ENCODE assay signal across 1 cellular context in the genomic region with DNA sequence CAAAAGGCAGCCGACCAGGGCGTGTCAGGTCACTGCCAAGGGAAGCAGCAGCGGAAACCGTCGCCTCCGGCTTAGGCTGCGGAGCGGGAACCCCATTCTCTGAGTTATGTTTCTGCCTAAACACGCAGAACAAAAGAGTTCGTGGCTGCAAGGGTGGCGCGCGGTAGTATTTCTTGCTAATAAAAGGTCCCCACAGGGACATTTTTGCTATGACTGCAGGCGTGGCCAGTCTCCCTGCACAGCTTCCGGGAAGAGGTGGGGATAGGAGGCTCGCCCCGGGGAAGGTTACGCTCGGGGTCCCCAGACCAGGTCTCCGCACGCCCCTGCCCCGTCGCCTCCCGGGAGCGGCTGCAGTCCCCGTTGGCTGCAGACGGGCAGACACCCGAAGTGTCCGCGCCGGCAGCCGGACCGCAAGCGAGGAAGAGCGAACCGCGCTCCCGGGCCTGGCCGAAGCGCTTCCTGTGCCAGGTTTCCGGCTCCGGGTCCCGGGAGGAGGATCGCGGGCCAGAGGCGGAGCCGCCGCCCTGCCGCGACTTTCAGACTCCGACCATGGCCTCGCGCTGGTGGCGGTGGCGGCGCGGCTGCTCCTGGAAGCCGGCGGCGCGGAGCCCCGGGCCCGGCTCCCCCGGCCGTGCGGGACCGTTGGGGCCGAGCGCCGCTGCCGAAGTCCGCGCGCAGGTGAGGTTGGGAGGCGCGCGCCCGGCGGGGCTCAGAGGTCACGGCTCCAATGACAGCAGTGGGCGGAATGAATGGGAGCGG.
TF ChIP-seq lines count a peak whose summit lies in the region.

A gene with protein sequence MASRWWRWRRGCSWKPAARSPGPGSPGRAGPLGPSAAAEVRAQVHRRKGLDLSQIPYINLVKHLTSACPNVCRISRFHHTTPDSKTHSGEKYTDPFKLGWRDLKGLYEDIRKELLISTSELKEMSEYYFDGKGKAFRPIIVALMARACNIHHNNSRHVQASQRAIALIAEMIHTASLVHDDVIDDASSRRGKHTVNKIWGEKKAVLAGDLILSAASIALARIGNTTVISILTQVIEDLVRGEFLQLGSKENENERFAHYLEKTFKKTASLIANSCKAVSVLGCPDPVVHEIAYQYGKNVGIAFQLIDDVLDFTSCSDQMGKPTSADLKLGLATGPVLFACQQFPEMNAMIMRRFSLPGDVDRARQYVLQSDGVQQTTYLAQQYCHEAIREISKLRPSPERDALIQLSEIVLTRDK (plus strand): TSS at position 539 of the 759 bp plus-strand sequence. CDS start 11 bp downstream, at position 550.

TF ChIP-seq in HepG2, 621 proteins besides CTCF, POLR2A, EP300 and RAD21 (continued from another document and continues in another):
- TF ChIP-seq, protein P1, sequence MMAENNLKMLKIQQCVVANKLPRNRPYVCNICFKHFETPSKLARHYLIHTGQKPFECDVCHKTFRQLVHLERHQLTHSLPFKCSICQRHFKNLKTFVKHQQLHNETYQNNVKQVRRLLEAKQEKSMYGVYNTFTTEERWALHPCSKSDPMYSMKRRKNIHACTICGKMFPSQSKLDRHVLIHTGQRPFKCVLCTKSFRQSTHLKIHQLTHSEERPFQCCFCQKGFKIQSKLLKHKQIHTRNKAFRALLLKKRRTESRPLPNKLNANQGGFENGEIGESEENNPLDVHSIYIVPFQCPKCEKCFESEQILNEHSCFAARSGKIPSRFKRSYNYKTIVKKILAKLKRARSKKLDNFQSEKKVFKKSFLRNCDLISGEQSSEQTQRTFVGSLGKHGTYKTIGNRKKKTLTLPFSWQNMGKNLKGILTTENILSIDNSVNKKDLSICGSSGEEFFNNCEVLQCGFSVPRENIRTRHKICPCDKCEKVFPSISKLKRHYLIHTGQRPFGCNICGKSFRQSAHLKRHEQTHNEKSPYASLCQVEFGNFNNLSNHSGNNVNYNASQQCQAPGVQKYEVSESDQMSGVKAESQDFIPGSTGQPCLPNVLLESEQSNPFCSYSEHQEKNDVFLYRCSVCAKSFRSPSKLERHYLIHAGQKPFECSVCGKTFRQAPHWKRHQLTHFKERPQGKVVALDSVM (CRISPR knock-in tag; IDR thresholded peaks at IDR 0.05): no peak
- TF ChIP-seq SNAPC2 (CRISPR knock-in tag; IDR thresholded peaks at IDR 0.05) (no peak), ZNF703 (CRISPR knock-in tag; IDR thresholded peaks at IDR 0.05; ENCODE audit: borderline replicate concordance) (no peak), ZNF10 (CRISPR knock-in tag; IDR thresholded peaks at IDR 0.05; ENCODE audit: borderline replicate concordance, low read depth) (no peak), ZNF343 (CRISPR knock-in tag; IDR thresholded peaks at IDR 0.05) (no peak), NFIC (IDR thresholded peaks at IDR 0.05; ENCODE audit: low read length) (no peak), ZNF121 (CRISPR knock-in tag; IDR thresholded peaks at IDR 0.05) (no peak), HIVEP1 (CRISPR knock-in tag; IDR thresholded peaks at IDR 0.05) (no peak), MZF1 (CRISPR knock-in tag; IDR thresholded peaks at IDR 0.05; ENCODE audit: borderline replicate concordance) (no peak), JARID2 (CRISPR knock-in tag; IDR thresholded peaks at IDR 0.05; ENCODE audit: insufficient replicate concordance) (no peak), DPF2 (CRISPR knock-in tag; IDR thresholded peaks at IDR 0.05; ENCODE audit: borderline replicate concordance, low read depth) (no peak), ZBTB1 (CRISPR knock-in tag; IDR thresholded peaks at IDR 0.05; ENCODE audit: borderline replicate concordance) (no peak), ZNF761 (CRISPR knock-in tag; conservative IDR thresholded peaks at IDR 0.05) (no peak; the same call in 1 of the 2 replicates), TARDBP (CRISPR knock-in tag; IDR thresholded peaks at IDR 0.05) (no peak), PPARG (CRISPR knock-in tag; conservative IDR thresholded peaks at IDR 0.05) (no peak), SALL2 (CRISPR knock-in tag; IDR thresholded peaks at IDR 0.05) (peak; percentile 39; the same call in 1 of the 2 replicates), ZNF816 (CRISPR knock-in tag; IDR thresholded peaks at IDR 0.05; ENCODE audit: borderline replicate concordance) (no peak; the same call in 1 of the 2 replicates), TEAD3 (CRISPR knock-in tag; optimal IDR thresholded peaks at IDR 0.05; ENCODE audit: borderline replicate concordance) (no peak), HMG20B (CRISPR knock-in tag; conservative IDR thresholded peaks at IDR 0.05) (no peak; the same call in 1 of the 2 replicates), BORCS8-MEF2B (CRISPR knock-in tag; IDR thresholded peaks at IDR 0.05) (peak; percentile 53; the same call in 1 of the 2 replicates), GTF2F1 (IDR thresholded peaks at IDR 0.05; ENCODE audit: low read length) (no peak), SOX6 (IDR thresholded peaks at IDR 0.05) (no peak), SOX6 (CRISPR knock-in tag; IDR thresholded peaks at IDR 0.05) (peak; percentile 24; the same call in 1 of the 2 replicates), HOXA5 (CRISPR knock-in tag; IDR thresholded peaks at IDR 0.05) (no peak), ATM (IDR thresholded peaks at IDR 0.05; ENCODE audit: borderline replicate concordance) (no peak), MBD4 (IDR thresholded peaks at IDR 0.05; ENCODE audit: borderline replicate concordance, low read length) (no peak), TCF7 (IDR thresholded peaks at IDR 0.05; ENCODE audit: low read depth) (no peak), CHD4 (IDR thresholded peaks at IDR 0.05; ENCODE audit: borderline replicate concordance, low read length) (no peak), HDAC6 (IDR thresholded peaks at IDR 0.05; ENCODE audit: low read depth, low read length) (no peak), ATAD3A (CRISPR knock-in tag; IDR thresholded peaks at IDR 0.05) (no peak), SOX5 (CRISPR knock-in tag; IDR thresholded peaks at IDR 0.05; ENCODE audit: borderline replicate concordance) (no peak), SMAD3 (CRISPR knock-in tag; IDR thresholded peaks at IDR 0.05) (no peak)
- TF ChIP-seq, protein P2, sequence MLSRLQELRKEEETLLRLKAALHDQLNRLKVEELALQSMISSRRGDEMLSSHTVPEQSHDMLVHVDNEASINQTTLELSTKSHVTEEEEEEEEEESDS (CRISPR knock-in tag; IDR thresholded peaks at IDR 0.05; ENCODE audit: borderline replicate concordance): no peak
- TF ChIP-seq, protein P3, sequence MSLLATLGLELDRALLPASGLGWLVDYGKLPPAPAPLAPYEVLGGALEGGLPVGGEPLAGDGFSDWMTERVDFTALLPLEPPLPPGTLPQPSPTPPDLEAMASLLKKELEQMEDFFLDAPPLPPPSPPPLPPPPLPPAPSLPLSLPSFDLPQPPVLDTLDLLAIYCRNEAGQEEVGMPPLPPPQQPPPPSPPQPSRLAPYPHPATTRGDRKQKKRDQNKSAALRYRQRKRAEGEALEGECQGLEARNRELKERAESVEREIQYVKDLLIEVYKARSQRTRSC (CRISPR knock-in tag; IDR thresholded peaks at IDR 0.05; ENCODE audit: low read depth): no peak
- TF ChIP-seq, protein P4, sequence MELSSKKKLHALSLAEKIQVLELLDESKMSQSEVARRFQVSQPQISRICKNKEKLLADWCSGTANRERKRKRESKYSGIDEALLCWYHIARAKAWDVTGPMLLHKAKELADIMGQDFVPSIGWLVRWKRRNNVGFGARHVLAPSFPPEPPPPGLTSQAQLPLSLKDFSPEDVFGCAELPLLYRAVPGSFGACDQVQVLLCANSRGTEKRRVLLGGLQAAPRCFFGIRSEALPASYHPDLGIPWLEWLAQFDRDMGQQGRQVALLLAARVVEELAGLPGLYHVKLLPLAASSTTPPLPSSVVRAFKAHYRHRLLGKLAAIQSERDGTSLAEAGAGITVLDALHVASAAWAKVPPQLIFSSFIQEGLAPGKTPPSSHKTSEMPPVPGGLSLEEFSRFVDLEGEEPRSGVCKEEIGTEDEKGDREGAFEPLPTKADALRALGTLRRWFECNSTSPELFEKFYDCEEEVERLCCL (CRISPR knock-in tag; IDR thresholded peaks at IDR 0.05; ENCODE audit: borderline replicate concordance): no peak
- TF ChIP-seq, protein P5, sequence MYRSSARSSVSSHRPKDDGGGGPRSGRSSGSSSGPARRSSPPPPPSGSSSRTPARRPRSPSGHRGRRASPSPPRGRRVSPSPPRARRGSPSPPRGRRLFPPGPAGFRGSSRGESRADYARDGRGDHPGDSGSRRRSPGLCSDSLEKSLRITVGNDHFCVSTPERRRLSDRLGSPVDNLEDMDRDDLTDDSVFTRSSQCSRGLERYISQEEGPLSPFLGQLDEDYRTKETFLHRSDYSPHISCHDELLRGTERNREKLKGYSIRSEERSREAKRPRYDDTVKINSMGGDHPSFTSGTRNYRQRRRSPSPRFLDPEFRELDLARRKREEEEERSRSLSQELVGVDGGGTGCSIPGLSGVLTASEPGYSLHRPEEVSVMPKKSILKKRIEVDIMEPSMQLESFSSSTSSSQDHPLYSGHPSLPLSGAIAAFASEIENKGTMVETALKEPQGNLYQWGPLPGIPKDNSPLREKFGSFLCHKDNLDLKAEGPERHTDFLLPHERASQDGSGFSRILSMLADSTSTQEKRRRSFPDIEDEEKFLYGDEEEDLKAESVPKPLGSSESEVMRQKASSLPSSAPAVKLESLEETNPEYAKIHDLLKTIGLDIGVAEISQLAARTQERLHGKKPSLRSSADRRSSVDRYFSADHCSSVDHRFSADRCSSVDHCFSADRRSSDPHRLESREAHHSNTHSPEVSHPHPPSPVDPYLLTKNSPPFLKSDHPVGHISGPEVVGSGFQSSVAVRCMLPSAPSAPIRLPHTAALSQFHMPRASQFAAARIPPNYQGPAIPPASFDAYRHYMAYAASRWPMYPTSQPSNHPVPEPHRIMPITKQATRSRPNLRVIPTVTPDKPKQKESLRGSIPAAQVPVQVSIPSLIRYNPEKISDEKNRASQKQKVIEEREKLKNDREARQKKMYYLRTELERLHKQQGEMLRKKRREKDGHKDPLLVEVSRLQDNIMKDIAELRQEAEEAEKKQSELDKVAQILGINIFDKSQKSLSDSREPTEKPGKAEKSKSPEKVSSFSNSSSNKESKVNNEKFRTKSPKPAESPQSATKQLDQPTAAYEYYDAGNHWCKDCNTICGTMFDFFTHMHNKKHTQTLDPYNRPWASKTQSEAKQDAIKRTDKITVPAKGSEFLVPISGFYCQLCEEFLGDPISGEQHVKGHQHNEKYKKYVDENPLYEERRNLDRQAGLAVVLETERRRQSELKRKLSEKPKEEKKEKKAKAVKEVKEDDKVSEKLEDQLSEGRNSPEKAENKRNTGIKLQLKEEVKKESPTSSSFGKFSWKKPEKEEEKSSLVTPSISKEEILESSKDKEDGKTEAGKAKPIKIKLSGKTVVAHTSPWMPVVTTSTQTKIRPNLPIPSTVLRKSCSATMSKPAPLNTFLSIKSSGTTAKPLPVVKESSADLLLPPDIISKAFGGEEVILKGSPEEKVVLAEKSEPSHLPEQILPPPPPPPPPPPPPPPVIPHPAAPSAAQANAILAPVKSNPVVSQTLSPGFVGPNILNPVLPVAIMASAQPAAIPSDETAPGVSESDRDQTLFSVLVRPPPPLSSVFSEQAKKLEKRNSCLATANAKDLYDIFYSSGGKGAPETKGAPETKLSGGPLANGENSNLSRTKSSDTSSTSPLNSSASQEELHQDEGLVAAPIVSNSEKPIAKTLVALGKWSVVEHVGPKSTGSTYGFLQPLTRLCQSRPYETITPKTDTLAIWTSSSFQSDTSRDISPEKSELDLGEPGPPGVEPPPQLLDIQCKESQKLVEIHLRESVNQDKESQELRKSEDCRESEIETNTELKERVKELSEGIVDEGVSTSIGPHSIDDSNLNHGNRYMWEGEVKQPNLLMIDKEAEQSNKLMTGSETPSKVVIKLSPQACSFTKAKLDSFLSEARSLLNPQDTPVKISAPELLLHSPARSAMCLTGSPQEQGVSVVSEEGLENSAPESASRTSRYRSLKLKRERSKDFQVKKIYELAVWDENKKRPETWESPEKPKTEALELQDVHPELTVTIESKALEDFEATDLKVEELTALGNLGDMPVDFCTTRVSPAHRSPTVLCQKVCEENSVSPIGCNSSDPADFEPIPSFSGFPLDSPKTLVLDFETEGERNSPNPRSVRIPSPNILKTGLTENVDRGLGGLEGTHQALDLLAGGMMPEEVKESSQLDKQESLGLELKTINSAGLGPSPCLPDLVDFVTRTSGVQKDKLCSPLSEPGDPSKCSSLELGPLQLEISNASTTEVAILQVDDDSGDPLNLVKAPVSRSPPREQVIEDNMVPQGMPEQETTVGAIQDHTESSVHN (CRISPR knock-in tag; IDR thresholded peaks at IDR 0.05): no peak
- TF ChIP-seq, protein P6, sequence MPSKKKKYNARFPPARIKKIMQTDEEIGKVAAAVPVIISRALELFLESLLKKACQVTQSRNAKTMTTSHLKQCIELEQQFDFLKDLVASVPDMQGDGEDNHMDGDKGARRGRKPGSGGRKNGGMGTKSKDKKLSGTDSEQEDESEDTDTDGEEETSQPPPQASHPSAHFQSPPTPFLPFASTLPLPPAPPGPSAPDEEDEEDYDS (CRISPR knock-in tag; IDR thresholded peaks at IDR 0.05): 0 out of 2 replicates have a peak, but pooled peaks have one; percentile 15
- TF ChIP-seq, protein P7, sequence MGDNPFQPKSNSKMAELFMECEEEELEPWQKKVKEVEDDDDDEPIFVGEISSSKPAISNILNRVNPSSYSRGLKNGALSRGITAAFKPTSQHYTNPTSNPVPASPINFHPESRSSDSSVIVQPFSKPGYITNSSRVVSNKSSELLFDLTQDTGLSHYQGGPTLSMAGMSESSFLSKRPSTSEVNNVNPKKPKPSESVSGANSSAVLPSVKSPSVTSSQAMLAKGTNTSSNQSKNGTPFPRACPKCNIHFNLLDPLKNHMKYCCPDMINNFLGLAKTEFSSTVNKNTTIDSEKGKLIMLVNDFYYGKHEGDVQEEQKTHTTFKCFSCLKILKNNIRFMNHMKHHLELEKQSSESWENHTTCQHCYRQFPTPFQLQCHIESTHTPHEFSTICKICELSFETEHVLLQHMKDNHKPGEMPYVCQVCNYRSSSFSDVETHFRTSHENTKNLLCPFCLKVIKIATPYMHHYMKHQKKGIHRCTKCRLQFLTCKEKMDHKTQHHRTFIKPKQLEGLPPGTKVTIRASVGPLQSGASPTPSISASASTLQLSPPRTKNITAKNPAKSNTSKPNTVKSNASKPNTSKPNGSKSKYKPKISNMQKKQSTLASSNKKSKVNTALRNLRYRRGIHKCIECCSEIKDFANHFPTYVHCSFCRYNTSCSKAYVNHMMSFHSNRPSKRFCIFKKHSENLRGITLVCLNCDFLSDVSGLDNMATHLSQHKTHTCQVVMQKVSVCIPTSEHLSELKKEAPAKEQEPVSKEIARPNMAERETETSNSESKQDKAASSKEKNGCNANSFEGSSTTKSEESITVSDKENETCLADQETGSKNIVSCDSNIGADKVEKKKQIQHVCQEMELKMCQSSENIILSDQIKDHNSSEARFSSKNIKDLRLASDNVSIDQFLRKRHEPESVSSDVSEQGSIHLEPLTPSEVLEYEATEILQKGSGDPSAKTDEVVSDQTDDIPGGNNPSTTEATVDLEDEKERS (CRISPR knock-in tag; IDR thresholded peaks at IDR 0.05): peak; percentile 85; the same call in 1 of the 2 replicates
- TF ChIP-seq, protein P8, sequence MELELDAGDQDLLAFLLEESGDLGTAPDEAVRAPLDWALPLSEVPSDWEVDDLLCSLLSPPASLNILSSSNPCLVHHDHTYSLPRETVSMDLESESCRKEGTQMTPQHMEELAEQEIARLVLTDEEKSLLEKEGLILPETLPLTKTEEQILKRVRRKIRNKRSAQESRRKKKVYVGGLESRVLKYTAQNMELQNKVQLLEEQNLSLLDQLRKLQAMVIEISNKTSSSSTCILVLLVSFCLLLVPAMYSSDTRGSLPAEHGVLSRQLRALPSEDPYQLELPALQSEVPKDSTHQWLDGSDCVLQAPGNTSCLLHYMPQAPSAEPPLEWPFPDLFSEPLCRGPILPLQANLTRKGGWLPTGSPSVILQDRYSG (CRISPR knock-in tag; IDR thresholded peaks at IDR 0.05): no peak; the same call in 1 of the 2 replicates
